Comparison of ENCODE assay signal across 32 cellular contexts in genomic region chr15:95606551-95606950, GRCh38.
"Had no signal": no experiment of that assay in that cellular context is flagged by ENCODE, and none has a peak within 500 bp of the region (broad histone marks: within the 10 kb centered on the region; RNA-seq: fewer than 3 reads in every experiment).

No MANE protein-coding gene starts in this region.

- H3K4me1 Mint-ChIP-seq: activated CD4-positive, alpha-beta T cell treated with anti-CD3 and anti-CD28 coated beads for 36 hours; activated CD4-positive, alpha-beta T cell treated with anti-CD3 and anti-CD28 coated beads, Interleukin-2, amount 10 ng/mL, durations not matched to agents 24 days and 14 days; activated naive CD4-positive, alpha-beta T cell treated with anti-CD3 and anti-CD28 coated beads, Interleukin-2, amount 10 ng/mL, durations not matched to agents 7 days and 5 days; activated naive CD8-positive, alpha-beta T cell treated with anti-CD3 and anti-CD28 coated beads, Interleukin-2, amount 10 ng/mL, durations not matched to agents 7 days and 5 days; brain; T-helper 17 cell had no signal

- H3K27me3 ChIP-seq: ascending aorta, breast epithelium, cardiac muscle cell had no signal

- H3K36me3 ChIP-seq: ascending aorta, breast epithelium, cardiac muscle cell had no signal

- ATAC-seq: activated CD4-positive, alpha-beta T cell treated with anti-CD3 and anti-CD28 coated beads for 36 hours; activated naive CD4-positive, alpha-beta T cell treated with anti-CD3 and anti-CD28 coated beads, Interleukin-2, amount 50 U/mL, for 72 hours; activated T-cell treated with anti-CD3 and anti-CD28 coated beads, Interleukin-2, amount 50 U/mL, for 72 hours; esophagus mucosa; T-helper 17 cell had no signal

- H3K4me3 Mint-ChIP-seq: activated CD4-positive, alpha-beta memory T cell treated with anti-CD3 and anti-CD28 coated beads for 36 hours; activated CD4-positive, alpha-beta T cell treated with anti-CD3 and anti-CD28 coated beads for 36 hours; activated CD4-positive, alpha-beta T cell treated with anti-CD3 and anti-CD28 coated beads, Interleukin-2, amount 10 ng/mL, durations not matched to agents 24 days and 14 days; activated naive CD4-positive, alpha-beta T cell treated with anti-CD3 and anti-CD28 coated beads, Interleukin-2, amount 10 ng/mL, durations not matched to agents 7 days and 5 days; activated naive CD8-positive, alpha-beta T cell treated with anti-CD3 and anti-CD28 coated beads, Interleukin-2, amount 10 ng/mL, durations not matched to agents 7 days and 5 days; activated T-cell treated with anti-CD3 and anti-CD28 coated beads, Interleukin-2, amount 50 U/mL, for 24 hours; activated T-cell treated with anti-CD3 and anti-CD28 coated beads, Interleukin-2, amount 50 U/mL, for 72 hours; brain; dendritic cell treated with granulocyte-macrophage colony-stimulating factor and Interleukin-4, amounts not matched to agents 40 ng/mL and 50 ng/mL, for 4 days; endodermal cell; T-helper 17 cell; T-helper 2 cell treated with Interferon-gamma antibody and Interleukin-4, amounts not matched to agents 5 μg/mL and 100 μg/mL, for 36 hours had no signal

- H3K4me3 ChIP-seq: ascending aorta, breast epithelium, cardiac muscle cell, coronary artery, dorsolateral prefrontal cortex had no signal

- H3K9me3 ChIP-seq: ascending aorta, breast epithelium had no signal

- H3K9me3 Mint-ChIP-seq: activated CD4-positive, alpha-beta memory T cell treated with anti-CD3 and anti-CD28 coated beads for 36 hours; activated CD4-positive, alpha-beta T cell treated with anti-CD3 and anti-CD28 coated beads, Interleukin-2, amount 10 ng/mL, durations not matched to agents 24 days and 14 days; activated naive CD4-positive, alpha-beta T cell treated with anti-CD3 and anti-CD28 coated beads, Interleukin-2, amount 10 ng/mL, durations not matched to agents 7 days and 5 days; activated naive CD4-positive, alpha-beta T cell treated with anti-CD3 and anti-CD28 coated beads, Interleukin-2, amount 50 U/mL, for 72 hours; activated naive CD8-positive, alpha-beta T cell treated with anti-CD3 and anti-CD28 coated beads, Interleukin-2, amount 10 ng/mL, durations not matched to agents 7 days and 5 days; activated T-cell treated with anti-CD3 and anti-CD28 coated beads, Interleukin-2, amount 50 U/mL, for 24 hours; activated T-cell treated with anti-CD3 and anti-CD28 coated beads, Interleukin-2, amount 50 U/mL, for 72 hours; endodermal cell; T-helper 2 cell treated with Interferon-gamma antibody and Interleukin-4, amounts not matched to agents 5 μg/mL and 100 μg/mL, for 36 hours had no signal

- DNase-seq: activated CD4-positive, alpha-beta memory T cell treated with anti-CD3 and anti-CD28 coated beads for 36 hours; activated CD4-positive, alpha-beta T cell treated with anti-CD3 and anti-CD28 coated beads for 36 hours; activated CD4-positive, alpha-beta T cell treated with anti-CD3 and anti-CD28 coated beads, Interleukin-2, amount 10 ng/mL, durations not matched to agents 24 days and 14 days; activated CD4-positive, CD25-positive, alpha-beta regulatory T cell; activated CD4-positive, CD25-positive, alpha-beta regulatory T cell treated with anti-CD3 and anti-CD28 coated beads, Interleukin-2, amount 50 U/mL, for 72 hours; activated CD8-positive, alpha-beta memory T cell treated with anti-CD3 and anti-CD28 coated beads, Interleukin-2, amount 50 U/mL, for 48 hours; activated gamma-delta T cell; activated naive CD4-positive, alpha-beta T cell; activated naive CD4-positive, alpha-beta T cell treated with anti-CD3 and anti-CD28 coated beads, Interleukin-2, amount 10 ng/mL, durations not matched to agents 7 days and 5 days; activated naive CD8-positive, alpha-beta T cell treated with anti-CD3 and anti-CD28 coated beads, Interleukin-2, amount 10 ng/mL, durations not matched to agents 7 days and 5 days; activated T-cell treated with anti-CD3 and anti-CD28 coated beads for 4 hours; activated T-cell treated with anti-CD3 and anti-CD28 coated beads, Interleukin-2, amount 50 U/mL, for 24 hours; activated T-cell treated with anti-CD3 and anti-CD28 coated beads, Interleukin-2, amount 50 U/mL, for 72 hours; central memory CD4-positive, alpha-beta T cell; cerebellar nuclear complex; dorsolateral prefrontal cortex; effector memory CD4-positive, alpha-beta T cell; endodermal cell; foreskin fibroblast; head of caudate nucleus; T-helper 17 cell; T1000 had no signal

- H3K36me3 Mint-ChIP-seq: activated CD4-positive, alpha-beta memory T cell treated with anti-CD3 and anti-CD28 coated beads for 36 hours; activated naive CD4-positive, alpha-beta T cell treated with anti-CD3 and anti-CD28 coated beads, Interleukin-2, amount 10 ng/mL, durations not matched to agents 7 days and 5 days; activated naive CD4-positive, alpha-beta T cell treated with anti-CD3 and anti-CD28 coated beads, Interleukin-2, amount 50 U/mL, for 72 hours; activated naive CD8-positive, alpha-beta T cell treated with anti-CD3 and anti-CD28 coated beads, Interleukin-2, amount 10 ng/mL, durations not matched to agents 7 days and 5 days; brain had no signal

- H3K27ac ChIP-seq: ascending aorta, breast epithelium, cardiac muscle cell, coronary artery, dorsolateral prefrontal cortex had no signal

- H3K4me1 ChIP-seq: breast epithelium had no signal

- H3K27ac Mint-ChIP-seq: activated CD4-positive, alpha-beta memory T cell treated with anti-CD3 and anti-CD28 coated beads for 36 hours; activated CD4-positive, alpha-beta T cell treated with anti-CD3 and anti-CD28 coated beads for 36 hours; activated CD4-positive, alpha-beta T cell treated with anti-CD3 and anti-CD28 coated beads, Interleukin-2, amount 10 ng/mL, durations not matched to agents 24 days and 14 days; activated naive CD4-positive, alpha-beta T cell treated with anti-CD3 and anti-CD28 coated beads, Interleukin-2, amount 10 ng/mL, durations not matched to agents 7 days and 5 days; activated naive CD4-positive, alpha-beta T cell treated with anti-CD3 and anti-CD28 coated beads, Interleukin-2, amount 50 U/mL, for 72 hours; activated naive CD8-positive, alpha-beta T cell treated with anti-CD3 and anti-CD28 coated beads, Interleukin-2, amount 10 ng/mL, durations not matched to agents 7 days and 5 days; activated T-cell treated with anti-CD3 and anti-CD28 coated beads, Interleukin-2, amount 50 U/mL, for 24 hours; activated T-cell treated with anti-CD3 and anti-CD28 coated beads, Interleukin-2, amount 50 U/mL, for 72 hours; brain; dendritic cell treated with granulocyte-macrophage colony-stimulating factor and Interleukin-4, amounts not matched to agents 40 ng/mL and 50 ng/mL, for 4 days; endodermal cell; T-helper 17 cell; T-helper 2 cell treated with Interferon-gamma antibody and Interleukin-4, amounts not matched to agents 5 μg/mL and 100 μg/mL, for 36 hours had no signal

- FAIRE-seq: frontal cortex had no signal

- H3K27me3 Mint-ChIP-seq: activated CD4-positive, alpha-beta memory T cell treated with anti-CD3 and anti-CD28 coated beads for 36 hours; activated CD4-positive, alpha-beta T cell treated with anti-CD3 and anti-CD28 coated beads for 36 hours; activated CD4-positive, alpha-beta T cell treated with anti-CD3 and anti-CD28 coated beads, Interleukin-2, amount 10 ng/mL, durations not matched to agents 24 days and 14 days; activated naive CD4-positive, alpha-beta T cell treated with anti-CD3 and anti-CD28 coated beads, Interleukin-2, amount 10 ng/mL, durations not matched to agents 7 days and 5 days; brain; dendritic cell treated with granulocyte-macrophage colony-stimulating factor and Interleukin-4, amounts not matched to agents 40 ng/mL and 50 ng/mL, for 4 days; T-helper 17 cell had no signal
